In genomic region chrX:53715336-53715924, GRCh38 we compare ENCODE assay signal across 11 cellular contexts. TPM values are rescaled to one million over a fixed set of nuclear protein-coding genes. Genes with fewer than 3 reads are reported as not detected.
A peak's percentile ranks its signal among the peaks of the same experiment; 100 is the strongest.
DNase-seq lines count a peak whose midpoint lies in the region; ATAC-seq and TF ChIP-seq lines count a peak whose summit lies in the region.
"Had no signal": no experiment of that assay in that cellular context is flagged by ENCODE, and none has a peak within 500 bp of the region (broad histone marks: within the 10 kb centered on the region; RNA-seq: fewer than 3 reads in every experiment).

No MANE protein-coding gene starts in this region.

- no TSS peak for BruUV-seq in Caco-2 (replicated peaks; lab: Mats Ljungman, UMichigan)

- peaks cover 72% of the 10 kb centered on the region for H3K4me1 Mint-ChIP-seq in activated T-cell treated with anti-CD3 and anti-CD28 coated beads, Interleukin-2, amount 50 U/mL, for 24 hours (ENCODE audit: low read depth)
- peaks cover 42% of the 10 kb centered on the region for H3K4me1 Mint-ChIP-seq in activated naive CD8-positive, alpha-beta T cell treated with anti-CD3 and anti-CD28 coated beads for 36 hours
- H3K4me1 Mint-ChIP-seq in stimulated activated memory B cell treated with anti-CD40 and anti-IgM and Interleukin-4, amounts not matched to agents 10 μg/mL and 1 μg/mL and 100 μg/mL, for 72 hours: peaks cover 44% of the 10 kb centered on the region
- H3K4me1 Mint-ChIP-seq in Caco-2 (ENCODE audit: low read depth, unreplicated experiment): peaks cover 8% of the 10 kb centered on the region
- H3K4me1 Mint-ChIP-seq: endodermal cell had no signal

- intact Hi-C loops in Caco-2 (cut with micrococcal nuclease; ENCODE audit: unreplicated experiment): no loop called here

- peak overlapping the region; percentile 96 for H3K27ac Mint-ChIP-seq in activated T-cell treated with anti-CD3 and anti-CD28 coated beads, Interleukin-2, amount 50 U/mL, for 24 hours
- H3K27ac Mint-ChIP-seq in activated naive CD8-positive, alpha-beta T cell treated with anti-CD3 and anti-CD28 coated beads for 36 hours: peak overlapping the region; percentile 97
- peak overlapping the region; percentile 98 for H3K27ac Mint-ChIP-seq in stimulated activated memory B cell treated with anti-CD40 and anti-IgM and Interleukin-4, amounts not matched to agents 10 μg/mL and 1 μg/mL and 100 μg/mL, for 72 hours
- no peak overlapping the region for H3K27ac Mint-ChIP-seq in Caco-2 (ENCODE audit: unreplicated experiment)
- H3K27ac Mint-ChIP-seq: endodermal cell had no signal

- no peaks in the 10 kb centered on the region for H3K27me3 ChIP-seq in Caco-2 (replicated peaks; ENCODE audit: control insufficient read depth, insufficient read depth, low read length)

- ATAC-seq in stimulated activated memory B cell treated with anti-CD40 and anti-IgM and Interleukin-4, amounts not matched to agents 10 μg/mL and 1 μg/mL and 100 μg/mL, for 72 hours: peak; percentile 21

- peaks cover 6% of the 10 kb centered on the region for H3K27me3 Mint-ChIP-seq in activated T-cell treated with anti-CD3 and anti-CD28 coated beads, Interleukin-2, amount 50 U/mL, for 24 hours
- H3K27me3 Mint-ChIP-seq in activated naive CD8-positive, alpha-beta T cell treated with anti-CD3 and anti-CD28 coated beads for 36 hours: no peaks in the 10 kb centered on the region
- no peaks in the 10 kb centered on the region for H3K27me3 Mint-ChIP-seq in stimulated activated memory B cell treated with anti-CD40 and anti-IgM and Interleukin-4, amounts not matched to agents 10 μg/mL and 1 μg/mL and 100 μg/mL, for 72 hours
- no peaks in the 10 kb centered on the region for H3K27me3 Mint-ChIP-seq in Caco-2 (ENCODE audit: insufficient read depth, unreplicated experiment)

- H3K36me3 ChIP-seq in Caco-2 (ENCODE audit: control insufficient read depth, insufficient read depth, low read length): no peaks in the 10 kb centered on the region
- H3K36me3 ChIP-seq: heart left ventricle had no signal

- H3K4me3 ChIP-seq in Jurkat, Clone E6-1 (ENCODE audit: low read length): peak overlapping the region; percentile 22; the same call in 1 of the 2 replicates
- H3K4me3 ChIP-seq in Caco-2 (ENCODE audit: low read depth, low read length): no peak overlapping the region

- POLR2A ChIA-PET in Caco-2 (lab: Charles Lee): no interaction called here

- DNase-seq in activated T-cell treated with anti-CD3 and anti-CD28 coated beads, Interleukin-2, amount 50 U/mL, for 24 hours: no peak
- DNase-seq in activated T-cell treated with anti-CD3 and anti-CD28 coated beads, Interleukin-2, amount 50 U/mL, for 48 hours: no peak
- DNase-seq in Jurkat, Clone E6-1 (ENCODE audit: low read depth, low spot score): no peak
- DNase-seq in activated naive CD8-positive, alpha-beta T cell treated with anti-CD3 and anti-CD28 coated beads for 36 hours: no peak
- no peak for DNase-seq in effector CD8-positive, alpha-beta T cell (lab: John Stamatoyannopoulos, UW)
- DNase-seq in Caco-2: no peak
- no peak for DNase-seq in EL
- DNase-seq: endodermal cell, heart left ventricle, posterior cingulate gyrus had no signal

- H3K4me3 Mint-ChIP-seq in activated T-cell treated with anti-CD3 and anti-CD28 coated beads, Interleukin-2, amount 50 U/mL, for 24 hours: peak overlapping the region; percentile 75
- H3K4me3 Mint-ChIP-seq in activated naive CD8-positive, alpha-beta T cell treated with anti-CD3 and anti-CD28 coated beads for 36 hours: peak overlapping the region; percentile 85
- peak overlapping the region; percentile 76 for H3K4me3 Mint-ChIP-seq in stimulated activated memory B cell treated with anti-CD40 and anti-IgM and Interleukin-4, amounts not matched to agents 10 μg/mL and 1 μg/mL and 100 μg/mL, for 72 hours
- no peak overlapping the region for H3K4me3 Mint-ChIP-seq in Caco-2 (ENCODE audit: unreplicated experiment)
- H3K4me3 Mint-ChIP-seq: endodermal cell had no signal

- H3K9me3 ChIP-seq in Caco-2: no peaks in the 10 kb centered on the region
- H3K9me3 ChIP-seq: heart left ventricle had no signal

- no peaks in the 10 kb centered on the region for H3K9me3 Mint-ChIP-seq in activated T-cell treated with anti-CD3 and anti-CD28 coated beads, Interleukin-2, amount 50 U/mL, for 24 hours
- H3K9me3 Mint-ChIP-seq in activated naive CD8-positive, alpha-beta T cell treated with anti-CD3 and anti-CD28 coated beads for 36 hours: peaks cover 2% of the 10 kb centered on the region
- no peaks in the 10 kb centered on the region for H3K9me3 Mint-ChIP-seq in stimulated activated memory B cell treated with anti-CD40 and anti-IgM and Interleukin-4, amounts not matched to agents 10 μg/mL and 1 μg/mL and 100 μg/mL, for 72 hours
- no peaks in the 10 kb centered on the region for H3K9me3 Mint-ChIP-seq in Caco-2 (ENCODE audit: unreplicated experiment)

- CTCF ChIA-PET in Caco-2 (lab: Charles Lee): no interaction called here

- TF ChIP-seq CTCF in Caco-2 (IDR thresholded peaks at IDR 0.05; ENCODE audit: insufficient read depth in 1 of 2, low read depth in 1 of 2, low read length in 1 of 2, severe bottlenecking in 1 of 2, unreplicated experiment in 1 of 2): no peak

- H3K4me1 ChIP-seq in Caco-2: peaks cover 4% of the 10 kb centered on the region; the same call in 1 of the 2 replicates

- peaks cover 17% of the 10 kb centered on the region for H3K36me3 Mint-ChIP-seq in activated T-cell treated with anti-CD3 and anti-CD28 coated beads, Interleukin-2, amount 50 U/mL, for 24 hours (ENCODE audit: low read depth)
- H3K36me3 Mint-ChIP-seq in activated naive CD8-positive, alpha-beta T cell treated with anti-CD3 and anti-CD28 coated beads for 36 hours: peaks cover 18% of the 10 kb centered on the region
- no peaks in the 10 kb centered on the region for H3K36me3 Mint-ChIP-seq in stimulated activated memory B cell treated with anti-CD40 and anti-IgM and Interleukin-4, amounts not matched to agents 10 μg/mL and 1 μg/mL and 100 μg/mL, for 72 hours
- no peaks in the 10 kb centered on the region for H3K36me3 Mint-ChIP-seq in Caco-2 (ENCODE audit: insufficient read depth, unreplicated experiment)

RNA-seq across cellular contexts. Expression of gene HUWE1, which starts 28.9 kb away (rescaled TPM):
- 87.8 TPM for polyA plus RNA-seq in Jurkat, Clone E6-1 (2012; ENCODE audit: insufficient read depth, insufficient read length)
- total RNA-seq in activated naive CD8-positive, alpha-beta T cell treated with anti-CD3 and anti-CD28 coated beads for 36 hours: 100 to 1,000 TPM; 261 to 273 TPM
- 222 and 224 TPM in 2 replicates for total RNA-seq in Caco-2 (2022)
